In genomic region chr20:37533154-37533715, GRCh38 we compare ENCODE assay signal across 27 cellular contexts. TPM values are rescaled to one million over a fixed set of nuclear protein-coding genes. Genes with fewer than 3 reads are reported as not detected.
"Had no signal": no experiment of that assay in that cellular context is flagged by ENCODE, and none has a peak within 500 bp of the region (broad histone marks: within the 10 kb centered on the region; RNA-seq: fewer than 3 reads in every experiment).

No MANE protein-coding gene starts in this region.

- H3K27me3 ChIP-seq: esophagus squamous epithelium, ovary, testis, transverse colon, vagina had no signal

- H3K4me3 Mint-ChIP-seq: activated CD4-positive, alpha-beta T cell treated with anti-CD3 and anti-CD28 coated beads for 36 hours; activated CD8-positive, alpha-beta T cell treated with anti-CD3 and anti-CD28 coated beads, Interleukin-2, amount 10 ng/mL, durations not matched to agents 7 days and 5 days; activated naive CD4-positive, alpha-beta T cell treated with anti-CD3 and anti-CD28 coated beads, Interleukin-2, amount 50 U/mL, for 24 hours; activated naive CD8-positive, alpha-beta T cell treated with anti-CD3 and anti-CD28 coated beads, Interleukin-2, amount 50 U/mL, for 24 hours; activated T-cell treated with anti-CD3 and anti-CD28 coated beads, Interleukin-2, amount 50 U/mL, for 24 hours; dendritic cell treated with granulocyte-macrophage colony-stimulating factor and Interleukin-4, amounts not matched to agents 40 ng/mL and 50 ng/mL, for 4 days; nephron had no signal

- H3K27ac Mint-ChIP-seq: activated CD4-positive, alpha-beta T cell treated with anti-CD3 and anti-CD28 coated beads for 36 hours; activated CD8-positive, alpha-beta T cell treated with anti-CD3 and anti-CD28 coated beads, Interleukin-2, amount 10 ng/mL, durations not matched to agents 7 days and 5 days; activated naive CD4-positive, alpha-beta T cell treated with anti-CD3 and anti-CD28 coated beads, Interleukin-2, amount 50 U/mL, for 24 hours; activated naive CD8-positive, alpha-beta T cell treated with anti-CD3 and anti-CD28 coated beads, Interleukin-2, amount 50 U/mL, for 24 hours; activated T-cell treated with anti-CD3 and anti-CD28 coated beads, Interleukin-2, amount 50 U/mL, for 24 hours; dendritic cell treated with granulocyte-macrophage colony-stimulating factor and Interleukin-4, amounts not matched to agents 40 ng/mL and 50 ng/mL, for 4 days; progenitor cell of endocrine pancreas had no signal

- H3K9me3 ChIP-seq: esophagus squamous epithelium, ovary, testis, transverse colon, vagina had no signal

- H3K27me3 Mint-ChIP-seq: progenitor cell of endocrine pancreas had no signal

- H3K36me3 ChIP-seq: esophagus squamous epithelium, ovary, transverse colon, vagina had no signal

- DNase-seq: activated CD4-positive, alpha-beta T cell treated with anti-CD3 and anti-CD28 coated beads for 36 hours; activated CD4-positive, CD25-positive, alpha-beta regulatory T cell; activated CD8-positive, alpha-beta T cell treated with anti-CD3 and anti-CD28 coated beads, Interleukin-2, amount 10 ng/mL, durations not matched to agents 7 days and 5 days; activated gamma-delta T cell treated with Interleukin-2 at 50 U/mL for 16 hours; activated naive CD8-positive, alpha-beta T cell treated with anti-CD3 and anti-CD28 coated beads, Interleukin-2, amount 50 U/mL, for 24 hours; activated T-cell treated with anti-CD3 and anti-CD28 coated beads, Interleukin-2, amount 50 U/mL, for 24 hours; amygdala; caudate nucleus; effector CD4-positive, alpha-beta T cell; esophagus squamous epithelium; left cardiac atrium; left ventricle myocardium superior; ovary; stimulated activated CD4-positive, alpha-beta T cell treated with anti-CD3 and anti-CD28 coated beads, Interleukin-12 subunit alpha, Interleukin-12 subunit beta, amount 100 ng/mL, for 4 hours; stimulated activated CD4-positive, alpha-beta T cell treated with anti-CD3 and anti-CD28 coated beads, Interleukin-4, amount 100 ng/mL, for 1 hour; stimulated activated naive CD8-positive, alpha-beta T cell treated with anti-CD3 and anti-CD28 coated beads, Interleukin-15, Interleukin-2, amounts not matched to agents 100 U/mL and 50 U/mL, for 24 hours; T-helper 2 cell; transverse colon had no signal

- H3K27ac ChIP-seq: epithelial cell of prostate, esophagus squamous epithelium, ovary, skin epidermis, testis, transverse colon, vagina had no signal

- H3K4me3 ChIP-seq: esophagus squamous epithelium, ovary, skin epidermis, testis, transverse colon, vagina had no signal

- H3K9me3 Mint-ChIP-seq: activated naive CD4-positive, alpha-beta T cell treated with anti-CD3 and anti-CD28 coated beads, Interleukin-2, amount 50 U/mL, for 24 hours; activated naive CD8-positive, alpha-beta T cell treated with anti-CD3 and anti-CD28 coated beads, Interleukin-2, amount 50 U/mL, for 24 hours; activated T-cell treated with anti-CD3 and anti-CD28 coated beads, Interleukin-2, amount 50 U/mL, for 24 hours; dendritic cell treated with granulocyte-macrophage colony-stimulating factor and Interleukin-4, amounts not matched to agents 40 ng/mL and 50 ng/mL, for 4 days; nephron had no signal

RNA-seq across cellular contexts. Expression of gene NNAT, which starts 12.2 kb away (rescaled TPM):
- total RNA-seq: lung microvascular endothelial cell had no signal
